In the genomic region with DNA sequence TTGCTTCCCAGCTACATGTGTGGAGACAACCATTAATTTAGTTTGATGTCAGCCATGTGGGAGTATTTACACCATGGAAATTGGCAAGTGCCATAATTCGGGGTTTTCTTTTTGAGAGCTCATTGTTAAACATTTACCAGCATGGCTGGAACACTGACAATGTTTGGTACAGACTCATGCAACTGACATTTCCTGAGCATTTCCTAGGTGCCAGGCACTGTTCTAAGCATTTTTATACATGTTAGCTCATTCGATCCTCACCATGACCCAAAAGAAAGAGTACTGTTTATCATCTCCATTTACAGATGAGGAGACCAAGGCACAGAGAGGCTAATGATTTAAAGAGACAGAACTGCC, we compare ENCODE assay signal across 9 cellular contexts.
A peak's percentile ranks its signal among the peaks of the same experiment; 100 is the strongest.
DNase-seq lines count a peak whose midpoint lies in the region; ATAC-seq, FAIRE-seq and TF ChIP-seq lines count a peak whose summit lies in the region.
"Had no signal": no experiment of that assay in that cellular context is flagged by ENCODE, and none has a peak within 500 bp of the region (broad histone marks: within the 10 kb centered on the region; RNA-seq: fewer than 3 reads in every experiment).

No MANE protein-coding gene starts in this region.

- H3K27me3 ChIP-seq in K562 (ENCODE audit: control insufficient read depth in 2 of 2, insufficient read depth in 2 of 2, low read length in 2 of 2) (peaks cover 11 to 19% of the 10 kb centered on the region in 2 experiments; a peak in 4 of 5 replicates), trophoblast cell (ENCODE audit: insufficient read depth, low read length) (no peaks in the 10 kb centered on the region), GM23338 (ENCODE audit: insufficient read depth) (no peaks in the 10 kb centered on the region)

- H2AFZ ChIP-seq in K562 (ENCODE audit: low read depth, low read length) (no peak overlapping the region), trophoblast cell (ENCODE audit: insufficient read depth, low read length, poor library complexity) (no peak overlapping the region), GM23338 (no peak overlapping the region)

- peaks cover 2% of the 10 kb centered on the region for H3K27me3 Mint-ChIP-seq in GM23338 (ENCODE audit: insufficient read depth, low read depth, poor library complexity)

- H2AK5ac ChIP-seq in trophoblast cell (ENCODE audit: low read length): peak overlapping the region; percentile 96

- H3K4ac ChIP-seq in trophoblast cell (ENCODE audit: low read depth, low read length): peak overlapping the region; percentile 18

- H2BK5ac ChIP-seq in trophoblast cell (ENCODE audit: low read depth, low read length, poor library complexity): peak overlapping the region; percentile 97

- TF ChIP-seq EP300 in K562 (IDR thresholded peaks at IDR 0.05; ENCODE audit: low read length): no peak

- no peak overlapping the region for H3K4me3 Mint-ChIP-seq in GM23338

- H4K8ac ChIP-seq in trophoblast cell (ENCODE audit: low read depth, low read length): peak overlapping the region; percentile 84

- peaks cover 27% of the 10 kb centered on the region for H3K4me1 Mint-ChIP-seq in GM23338

- H3K9me1 ChIP-seq in K562 (ENCODE audit: control insufficient read depth, insufficient read depth, low read length): no peaks in the 10 kb centered on the region

- peak overlapping the region; percentile 93 for H2BK12ac ChIP-seq in trophoblast cell (ENCODE audit: low read length)

- H3K27ac ChIP-seq in K562 (ENCODE audit: extremely low read depth, low read depth, low read length) (peak overlapping the region; percentile 57; the same call in 2 of the 3 replicates), trophoblast cell (ENCODE audit: low read depth, low read length) (peak overlapping the region; percentile 90), GM23338 (ENCODE audit: low read depth) (no peak overlapping the region)

- TF ChIP-seq CTCF in K562 (IDR thresholded peaks at IDR 0.05 in 2 of 3, conservative IDR thresholded peaks at IDR 0.05 in 1 of 3; ENCODE audit: insufficient read depth in 2 of 3, low read depth in 1 of 3, low read length in 3 of 3) (no peak), GM23338 (conservative IDR thresholded peaks at IDR 0.05; ENCODE audit: low read depth in 2 of 2) (no peak)

- no peak for DNase-seq in K562 (ENCODE audit: extremely low read depth in 1 of 4, low spot score in 3 of 4)
- DNase-seq in trophoblast cell: no peak
- DNase-seq in GM23338 (ENCODE audit: low spot score): no peak
- DNase-seq in MV-4-11 (lab: John Stamatoyannopoulos, UW): no peak
- DNase-seq: hypothalamus had no signal

- TF ChIP-seq POLR2A in K562 (conservative IDR thresholded peaks at IDR 0.05): no peak

- H3K4me1 ChIP-seq in K562 (replicated peaks in 1 of 2; ENCODE audit: control insufficient read depth in 2 of 2, insufficient read depth in 2 of 2, low read length in 2 of 2) (peaks cover 8 to 18% of the 10 kb centered on the region in 2 experiments), trophoblast cell (ENCODE audit: control insufficient read depth in 1 of 2, insufficient read depth in 2 of 2, low read length in 2 of 2) (peaks cover 14 to 20% of the 10 kb centered on the region in 2 experiments), GM23338 (ENCODE audit: insufficient read depth) (peaks cover 13% of the 10 kb centered on the region)

- H3K79me2 ChIP-seq in K562 (ENCODE audit: control insufficient read depth, insufficient read depth, low read length) (no peaks in the 10 kb centered on the region), trophoblast cell (ENCODE audit: control insufficient read depth, insufficient read depth, low read length, poor library complexity) (peaks cover 3% of the 10 kb centered on the region), GM23338 (replicated peaks; ENCODE audit: insufficient read depth) (no peaks in the 10 kb centered on the region)

- no peaks in the 10 kb centered on the region for H3K36me3 Mint-ChIP-seq in GM23338 (ENCODE audit: low read depth)
- H3K36me3 Mint-ChIP-seq: activated naive CD8-positive, alpha-beta T cell had no signal

- H4K20me1 ChIP-seq in K562 (replicated peaks; ENCODE audit: control insufficient read depth, insufficient read depth, low read length): no peaks in the 10 kb centered on the region
- H4K20me1 ChIP-seq in GM23338 (replicated peaks; ENCODE audit: insufficient read depth): no peaks in the 10 kb centered on the region

- intact Hi-C loops in K562 (cut with micrococcal nuclease): no loop called here

- peak overlapping the region; percentile 97 for H2BK120ac ChIP-seq in trophoblast cell (ENCODE audit: insufficient read depth, low read length, poor library complexity)

- WGBS in K562 (ENCODE audit: insufficient coverage, low coverage, missing lambda C conversion rate): 42% methylated on average over 2 of the region's 2 CpGs
- WGBS in trophoblast cell (ENCODE audit: extremely low coverage, insufficient coverage, insufficient read length): no CpG with 5 or more reads among the region's 2 CpGs

- POLR2A ChIA-PET in K562 (lab: Yijun Ruan, JAX): interaction anchor here (0.6 to 0.7 kb wide), 2 partner anchors 318 to 1348 kb away, joined by 3 to 4 read pairs; no protein-coding TSS in a partner anchor

- TF ChIP-seq RAD21 in K562 (CRISPR knock-in tag; conservative IDR thresholded peaks at IDR 0.05 in 1 of 2, IDR thresholded peaks at IDR 0.05 in 1 of 2): no peak

- ATAC-seq in GM19324 (IDR thresholded peaks at IDR 0.05; ENCODE audit: low FRiP score, unreplicated experiment): peak; percentile 31
- peak; percentile 26 for ATAC-seq in HG03139 (IDR thresholded peaks at IDR 0.05; ENCODE audit: unreplicated experiment)
- no peak for ATAC-seq in K562
- no peak for ATAC-seq in HG02571 (IDR thresholded peaks at IDR 0.05; ENCODE audit: unreplicated experiment)
- ATAC-seq in GM23338: no peak

- H3K23ac ChIP-seq in trophoblast cell (ENCODE audit: low read length): no peak overlapping the region

- peak overlapping the region; percentile 92 for H3K14ac ChIP-seq in trophoblast cell (ENCODE audit: low read length)

- H3K9ac ChIP-seq in K562 (ENCODE audit: insufficient read depth in 1 of 2, low read depth in 2 of 2, low read length in 2 of 2) (no peak overlapping the region), trophoblast cell (ENCODE audit: low read length) (no peak overlapping the region)

- no peak overlapping the region for H3K4me3 ChIP-seq in K562
- H3K4me3 ChIP-seq in trophoblast cell (ENCODE audit: low read depth, low read length): no peak overlapping the region
- no peak overlapping the region for H3K4me3 ChIP-seq in GM23338

- FAIRE-seq in K562 (lab: Jason Lieb, UNC): no peak

- peaks cover 15% of the 10 kb centered on the region for H3K79me1 ChIP-seq in trophoblast cell (ENCODE audit: low read length)

- BruUV-seq in K562 (replicated peaks; lab: Mats Ljungman, UMichigan): no TSS peak

- no peak overlapping the region for H3K27ac Mint-ChIP-seq in GM23338

- no peaks in the 10 kb centered on the region for H3K9me2 ChIP-seq in GM23338 (ENCODE audit: insufficient read depth)

- H3K4me2 ChIP-seq in K562 (ENCODE audit: insufficient read depth, low read length): peak overlapping the region; percentile 67; the same call in 1 of the 2 replicates
- H3K4me2 ChIP-seq in trophoblast cell (ENCODE audit: low read length): no peak overlapping the region
- H3K4me2 ChIP-seq in GM23338: no peak overlapping the region

- no peaks in the 10 kb centered on the region for H3K9me3 ChIP-seq in K562 (replicated peaks; ENCODE audit: control insufficient read depth, insufficient read depth, low read depth, low read length)
- H3K9me3 ChIP-seq in trophoblast cell (ENCODE audit: insufficient read depth, low read depth, low read length): no peaks in the 10 kb centered on the region

- no peak overlapping the region for H4K12ac ChIP-seq in trophoblast cell (ENCODE audit: low read depth, low read length)

- CTCF ChIA-PET in K562 (lab: Yijun Ruan, JAX; ENCODE audit: low intra/inter-chr PET ratio): no interaction called here

- H3K36me3 ChIP-seq in K562 (ENCODE audit: control insufficient read depth, insufficient read depth, low read length) (no peaks in the 10 kb centered on the region), trophoblast cell (ENCODE audit: control insufficient read depth in 1 of 2, insufficient read depth in 2 of 2, low read length in 2 of 2) (no peaks in the 10 kb centered on the region), GM23338 (ENCODE audit: insufficient read depth) (no peaks in the 10 kb centered on the region)

- in situ Hi-C loops in K562 (cut with MboI): no loop called here

- H3K18ac ChIP-seq in trophoblast cell (ENCODE audit: low read length): no peak overlapping the region

- H3F3A ChIP-seq in GM23338 (replicated peaks; ENCODE audit: low read depth): no peaks in the 10 kb centered on the region

- peak overlapping the region; percentile 98 for H4K91ac ChIP-seq in trophoblast cell (ENCODE audit: low read depth, low read length)

- H3K9me3 Mint-ChIP-seq in GM23338: peaks cover 3% of the 10 kb centered on the region; the same call in 2 of the 3 replicates

TF ChIP-seq in K562, 482 proteins besides CTCF, POLR2A, EP300 and RAD21 (continues in another document):
- TF ChIP-seq DNMT1 (IDR thresholded peaks at IDR 0.05) (no peak), OTX1 (CRISPR knock-in tag; IDR thresholded peaks at IDR 0.05) (no peak)
- TF ChIP-seq, protein P1, sequence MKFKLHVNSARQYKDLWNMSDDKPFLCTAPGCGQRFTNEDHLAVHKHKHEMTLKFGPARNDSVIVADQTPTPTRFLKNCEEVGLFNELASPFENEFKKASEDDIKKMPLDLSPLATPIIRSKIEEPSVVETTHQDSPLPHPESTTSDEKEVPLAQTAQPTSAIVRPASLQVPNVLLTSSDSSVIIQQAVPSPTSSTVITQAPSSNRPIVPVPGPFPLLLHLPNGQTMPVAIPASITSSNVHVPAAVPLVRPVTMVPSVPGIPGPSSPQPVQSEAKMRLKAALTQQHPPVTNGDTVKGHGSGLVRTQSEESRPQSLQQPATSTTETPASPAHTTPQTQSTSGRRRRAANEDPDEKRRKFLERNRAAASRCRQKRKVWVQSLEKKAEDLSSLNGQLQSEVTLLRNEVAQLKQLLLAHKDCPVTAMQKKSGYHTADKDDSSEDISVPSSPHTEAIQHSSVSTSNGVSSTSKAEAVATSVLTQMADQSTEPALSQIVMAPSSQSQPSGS (CRISPR knock-in tag; IDR thresholded peaks at IDR 0.05): no peak

TF ChIP-seq in GM23338, 12 proteins besides CTCF, POLR2A, EP300 and RAD21 (continues in another document):
- TF ChIP-seq POLR2AphosphoS5 (IDR thresholded peaks at IDR 0.05; ENCODE audit: low read depth) (no peak), JUNB (IDR thresholded peaks at IDR 0.05; ENCODE audit: unreplicated experiment) (no peak), ZNF331 (CRISPR knock-in tag; IDR thresholded peaks at IDR 0.05; ENCODE audit: low read depth) (no peak)
- TF ChIP-seq, protein P2, sequence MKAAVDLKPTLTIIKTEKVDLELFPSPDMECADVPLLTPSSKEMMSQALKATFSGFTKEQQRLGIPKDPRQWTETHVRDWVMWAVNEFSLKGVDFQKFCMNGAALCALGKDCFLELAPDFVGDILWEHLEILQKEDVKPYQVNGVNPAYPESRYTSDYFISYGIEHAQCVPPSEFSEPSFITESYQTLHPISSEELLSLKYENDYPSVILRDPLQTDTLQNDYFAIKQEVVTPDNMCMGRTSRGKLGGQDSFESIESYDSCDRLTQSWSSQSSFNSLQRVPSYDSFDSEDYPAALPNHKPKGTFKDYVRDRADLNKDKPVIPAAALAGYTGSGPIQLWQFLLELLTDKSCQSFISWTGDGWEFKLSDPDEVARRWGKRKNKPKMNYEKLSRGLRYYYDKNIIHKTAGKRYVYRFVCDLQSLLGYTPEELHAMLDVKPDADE (IDR thresholded peaks at IDR 0.05): no peak

Comparison
In these comparisons a context has a peak if more than half of its experiments do, and no peak if none do; other contexts are left out.
1. ATAC-seq: peak in GM19324 (single experiment) and HG03139 (single experiment); none in K562 (single experiment), HG02571 (single experiment) and GM23338 (single experiment).